Comparison of ENCODE assay signal across 1 cellular context in the genomic region with DNA sequence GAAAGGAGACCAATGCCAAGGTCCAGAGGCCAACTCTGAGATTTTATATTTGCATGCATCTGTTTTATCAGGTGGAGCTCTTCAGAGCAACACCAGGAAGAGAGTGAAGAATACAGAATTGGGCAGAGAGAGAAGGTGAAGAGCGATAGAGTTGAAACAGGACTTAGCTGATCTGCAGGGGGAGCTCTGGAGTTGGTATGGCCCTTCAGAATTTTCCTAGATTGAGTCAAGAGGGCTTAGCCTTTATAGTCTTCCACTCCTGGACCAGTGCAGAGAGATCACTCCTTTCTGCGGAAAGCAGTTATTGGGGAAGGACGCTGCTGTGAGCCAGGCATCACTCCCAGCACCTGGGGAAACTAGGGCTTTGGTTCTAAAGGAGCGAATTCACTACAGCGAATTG.
TF ChIP-seq lines count a peak whose summit lies in the region.

No MANE protein-coding gene starts in this region.

TF ChIP-seq in HCT116, 20 proteins besides CTCF, POLR2A, EP300 and RAD21 (continued from another document):
- TF ChIP-seq EZH2phosphoT487 (IDR thresholded peaks at IDR 0.05; ENCODE audit: borderline replicate concordance): no peak
TF ChIP-seq in HCT116: peak in this region for 0.
